In the genomic region with DNA sequence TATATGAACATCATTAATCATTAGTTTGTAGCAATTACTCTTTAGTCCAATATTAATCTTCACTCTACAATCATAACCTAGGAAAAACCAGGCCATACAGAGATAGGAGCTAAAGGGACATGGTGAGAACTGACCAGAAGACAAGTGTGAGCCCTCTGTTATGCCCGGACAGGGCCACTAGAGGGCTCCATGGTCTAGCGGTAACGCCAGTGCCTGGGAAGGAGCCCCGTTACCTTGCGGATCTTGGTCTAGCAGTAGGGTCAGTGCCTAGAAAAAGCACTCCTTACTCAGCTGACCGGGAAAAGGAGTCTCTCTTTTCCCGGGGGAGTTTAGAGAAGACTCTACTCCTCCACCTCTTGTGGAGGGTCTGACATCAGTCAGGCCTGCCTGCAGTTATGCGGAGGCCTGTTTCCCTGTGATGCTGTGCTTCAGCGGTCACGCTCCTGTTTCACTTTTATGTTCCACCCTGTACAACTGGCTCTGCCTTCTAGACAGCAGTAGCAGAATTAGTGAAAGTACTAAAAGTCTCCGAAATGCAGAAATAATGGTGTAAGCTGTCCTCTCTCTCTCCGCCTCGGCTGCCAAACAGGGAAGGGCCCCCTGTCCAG, we compare ENCODE assay signal across 8 cellular contexts. TPM values are rescaled to one million over a fixed set of nuclear protein-coding genes. Genes with fewer than 3 reads are reported as not detected.
A peak's percentile ranks its signal among the peaks of the same experiment; 100 is the strongest.
DNase-seq lines count a peak whose midpoint lies in the region; ATAC-seq, FAIRE-seq and TF ChIP-seq lines count a peak whose summit lies in the region.

No MANE protein-coding gene starts in this region.

- 28 to 32% methylated on average over 13 of the region's 13 CpGs for WGBS in thyroid gland, 2 donors

- H3K4me2 ChIP-seq in parathyroid adenoma (ENCODE audit: low read length) = peak overlapping the region; percentile 60

- H2AFZ ChIP-seq in parathyroid adenoma = peak overlapping the region; percentile 7

- H3K9me3 ChIP-seq in SJSA1 (replicated peaks) (no peaks in the 10 kb centered on the region), parathyroid adenoma (ENCODE audit: control insufficient read depth, low read length) (no peaks in the 10 kb centered on the region), thyroid gland (no peaks in the 10 kb centered on the region)

- H3K36me3 ChIP-seq in SJSA1 (no peaks in the 10 kb centered on the region), parathyroid adenoma (ENCODE audit: control insufficient read depth, insufficient read depth, low read length) (no peaks in the 10 kb centered on the region), thyroid gland (no peaks in the 10 kb centered on the region)

- in situ Hi-C loops in KBM-7 (cut with MboI; ENCODE audit: low pct_unique_long_range_greater_than_20kb, low sequenced_read_pairs) = no loop called here

- no peak for ATAC-seq in GM21576 (IDR thresholded peaks at IDR 0.05; ENCODE audit: unreplicated experiment)

- TF ChIP-seq CTCF in D721Med (IDR thresholded peaks at IDR 0.05; ENCODE audit: insufficient read depth, missing control alignments) = peak; percentile 84
- peak; percentile 81 for TF ChIP-seq CTCF in parathyroid adenoma (IDR thresholded peaks at IDR 0.05)
- TF ChIP-seq CTCF in thyroid gland (IDR thresholded peaks at IDR 0.05) = peak; percentile 69 to 93 (median 76)

- H3K27ac ChIP-seq in SJSA1 = no peak overlapping the region
- no peak overlapping the region for H3K27ac ChIP-seq in parathyroid adenoma
- no peak overlapping the region for H3K27ac ChIP-seq in thyroid gland

- H3K9ac ChIP-seq in parathyroid adenoma = no peak overlapping the region

- no peak for FAIRE-seq in D721Med (lab: Jason Lieb, UNC)

- H3K4me1 ChIP-seq in SJSA1 (replicated peaks) (no peaks in the 10 kb centered on the region), parathyroid adenoma (no peaks in the 10 kb centered on the region), thyroid gland (no peaks in the 10 kb centered on the region)

- DNase-seq in D721Med (ENCODE audit: insufficient read length, low spot score) (peak; percentile 25), KBM-7 (peak; percentile 66), SJSA1 (ENCODE audit: low read depth in 1 of 2, low spot score in 2 of 2) (peak; percentile 42 to 59), globus pallidus (ENCODE audit: low spot score) (peak; percentile 55), thyroid gland (peak; percentile 70 to 72)
- peak; percentile 67 for DNase-seq in activated naive CD4-positive, alpha-beta T cell treated with Interleukin-2 at 50 U/mL for 16 hours

- H3K4me3 ChIP-seq in SJSA1 (no peak overlapping the region), parathyroid adenoma (ENCODE audit: low read depth, low read length) (no peak overlapping the region), thyroid gland (replicated peaks in 1 of 3) (no peak overlapping the region)

- H3K27me3 ChIP-seq in SJSA1 (replicated peaks) (no peaks in the 10 kb centered on the region), parathyroid adenoma (ENCODE audit: control insufficient read depth, insufficient read depth, low read length) (no peaks in the 10 kb centered on the region), thyroid gland (no peaks in the 10 kb centered on the region)

- intact Hi-C loops in thyroid gland (cut with DNase I) = no loop called here

- no peak for TF ChIP-seq POLR2A in thyroid gland (IDR thresholded peaks at IDR 0.05)

- no peaks in the 10 kb centered on the region for H3K79me2 ChIP-seq in parathyroid adenoma

RNA-seq across cellular contexts. Expression of a gene that starts 13.8 kb away (rescaled TPM):
- total RNA-seq in SJSA1 (2014; rRNA removed; shearing (Covaris generic)) = not detected in 2 replicates
- not detected for total RNA-seq in thyroid gland

RNA-seq across cellular contexts. Expression of a gene that starts 26.8 kb away (rescaled TPM):
- 0.03 TPM in 1 of 2 replicates, not detected in the other for total RNA-seq in SJSA1 (2014; rRNA removed; shearing (Covaris generic))
- under 1 TPM in 1 of 4 donors, not detected in 3; 0.54 TPM for total RNA-seq in thyroid gland

RNA-seq across cellular contexts. Expression of a gene that starts 45.1 kb away (rescaled TPM):
- not detected in 2 replicates for total RNA-seq in SJSA1 (2014; rRNA removed; shearing (Covaris generic))
- total RNA-seq in thyroid gland = not detected
